ENCODE assay signal across 1 cellular context in genomic region chr5:65832603-65833228, GRCh38.
TF ChIP-seq lines count a peak whose summit lies in the region.

No MANE protein-coding gene starts in this region.

TF ChIP-seq in HEK293, 187 proteins besides CTCF, POLR2A, EP300 and RAD21 (continued from another document):
- TF ChIP-seq ZNF639 (tag by site-specific recombination; IDR thresholded peaks at IDR 0.05): no peak
- TF ChIP-seq SALL2 (tag by site-specific recombination; IDR thresholded peaks at IDR 0.05; ENCODE audit: borderline replicate concordance): no peak
- no peak for TF ChIP-seq ZNF121 (tag by site-specific recombination; IDR thresholded peaks at IDR 0.05)
- TF ChIP-seq ZNF548 (tag by site-specific recombination; IDR thresholded peaks at IDR 0.05): no peak
- TF ChIP-seq ZNF37A (tag by site-specific recombination; IDR thresholded peaks at IDR 0.05): no peak
